In the genomic region with DNA sequence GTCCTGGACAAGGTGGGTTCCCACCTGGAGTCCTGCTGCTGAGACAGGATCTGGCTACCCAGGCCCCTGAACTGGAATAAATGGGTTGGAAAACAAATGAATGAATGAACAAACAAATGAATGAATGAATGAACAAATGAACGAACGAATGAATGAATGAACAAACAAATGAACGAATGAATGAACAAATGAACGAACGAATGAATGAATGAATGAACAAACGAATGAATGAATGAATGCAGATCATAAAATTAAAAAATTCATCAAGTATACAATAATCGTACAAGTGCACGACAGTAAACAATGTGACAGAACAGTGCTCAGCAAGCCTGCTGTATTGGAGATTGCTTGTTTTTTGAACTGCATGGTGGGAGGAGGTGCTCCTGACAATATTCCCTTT, we compare ENCODE assay signal across 2 cellular contexts.
A peak's percentile ranks its signal among the peaks of the same experiment; 100 is the strongest.
TF ChIP-seq lines count a peak whose summit lies in the region.

No MANE protein-coding gene starts in this region.

TF ChIP-seq in HepG2, 621 proteins besides CTCF, POLR2A, EP300 and RAD21:
- TF ChIP-seq MIER2 (CRISPR knock-in tag; IDR thresholded peaks at IDR 0.05) (no peak), PCBP1 (IDR thresholded peaks at IDR 0.05; ENCODE audit: borderline replicate concordance, low read depth, low read length) (no peak), ZNF614 (CRISPR knock-in tag; IDR thresholded peaks at IDR 0.05; ENCODE audit: borderline replicate concordance) (no peak), NFYC (CRISPR knock-in tag; IDR thresholded peaks at IDR 0.05) (no peak), ZNF24 (IDR thresholded peaks at IDR 0.05) (0 out of 2 replicates have a peak, but pooled peaks have one; percentile 53), ZBTB44 (CRISPR knock-in tag; IDR thresholded peaks at IDR 0.05) (no peak)
- TF ChIP-seq, protein P1, sequence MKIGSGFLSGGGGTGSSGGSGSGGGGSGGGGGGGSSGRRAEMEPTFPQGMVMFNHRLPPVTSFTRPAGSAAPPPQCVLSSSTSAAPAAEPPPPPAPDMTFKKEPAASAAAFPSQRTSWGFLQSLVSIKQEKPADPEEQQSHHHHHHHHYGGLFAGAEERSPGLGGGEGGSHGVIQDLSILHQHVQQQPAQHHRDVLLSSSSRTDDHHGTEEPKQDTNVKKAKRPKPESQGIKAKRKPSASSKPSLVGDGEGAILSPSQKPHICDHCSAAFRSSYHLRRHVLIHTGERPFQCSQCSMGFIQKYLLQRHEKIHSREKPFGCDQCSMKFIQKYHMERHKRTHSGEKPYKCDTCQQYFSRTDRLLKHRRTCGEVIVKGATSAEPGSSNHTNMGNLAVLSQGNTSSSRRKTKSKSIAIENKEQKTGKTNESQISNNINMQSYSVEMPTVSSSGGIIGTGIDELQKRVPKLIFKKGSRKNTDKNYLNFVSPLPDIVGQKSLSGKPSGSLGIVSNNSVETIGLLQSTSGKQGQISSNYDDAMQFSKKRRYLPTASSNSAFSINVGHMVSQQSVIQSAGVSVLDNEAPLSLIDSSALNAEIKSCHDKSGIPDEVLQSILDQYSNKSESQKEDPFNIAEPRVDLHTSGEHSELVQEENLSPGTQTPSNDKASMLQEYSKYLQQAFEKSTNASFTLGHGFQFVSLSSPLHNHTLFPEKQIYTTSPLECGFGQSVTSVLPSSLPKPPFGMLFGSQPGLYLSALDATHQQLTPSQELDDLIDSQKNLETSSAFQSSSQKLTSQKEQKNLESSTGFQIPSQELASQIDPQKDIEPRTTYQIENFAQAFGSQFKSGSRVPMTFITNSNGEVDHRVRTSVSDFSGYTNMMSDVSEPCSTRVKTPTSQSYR (CRISPR knock-in tag; IDR thresholded peaks at IDR 0.05; ENCODE audit: borderline replicate concordance), result no peak
- TF ChIP-seq, protein P2, sequence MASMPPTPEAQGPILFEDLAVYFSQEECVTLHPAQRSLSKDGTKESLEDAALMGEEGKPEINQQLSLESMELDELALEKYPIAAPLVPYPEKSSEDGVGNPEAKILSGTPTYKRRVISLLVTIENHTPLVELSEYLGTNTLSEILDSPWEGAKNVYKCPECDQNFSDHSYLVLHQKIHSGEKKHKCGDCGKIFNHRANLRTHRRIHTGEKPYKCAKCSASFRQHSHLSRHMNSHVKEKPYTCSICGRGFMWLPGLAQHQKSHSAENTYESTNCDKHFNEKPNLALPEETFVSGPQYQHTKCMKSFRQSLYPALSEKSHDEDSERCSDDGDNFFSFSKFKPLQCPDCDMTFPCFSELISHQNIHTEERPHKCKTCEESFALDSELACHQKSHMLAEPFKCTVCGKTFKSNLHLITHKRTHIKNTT (CRISPR knock-in tag; IDR thresholded peaks at IDR 0.05), result no peak

TF ChIP-seq in GM12878, 131 proteins besides CTCF, POLR2A, EP300 and RAD21:
- TF ChIP-seq SREBF1 (IDR thresholded peaks at IDR 0.05; ENCODE audit: low read length), result no peak
- peak; percentile 95 for TF ChIP-seq ZNF24 (IDR thresholded peaks at IDR 0.05)
TF ChIP-seq in GM12878: peak in this region for 1.
